Comparison of ENCODE assay signal across 17 cellular contexts in genomic region chr4:187157380-187157958, GRCh38.
"Had no signal": no experiment of that assay in that cellular context is flagged by ENCODE, and none has a peak within 500 bp of the region (broad histone marks: within the 10 kb centered on the region; RNA-seq: fewer than 3 reads in every experiment).

No MANE protein-coding gene starts in this region.

- H3K9ac ChIP-seq: KMS-11, SK-N-SH had no signal

- H3K9me3 ChIP-seq: SK-N-SH had no signal

- H3K9me2 ChIP-seq: SK-N-SH had no signal

- ATAC-seq: HepG2 had no signal

- H3K4me2 ChIP-seq: KMS-11, SK-N-SH had no signal

- DNase-seq: IMR-90, Kasumi-1, MM.1S, NCI-H1092 treated with DMSO at 0.1 percent for 48 hours, NCI-H1436, NCI-H187 treated with DMSO at 0.1 percent for 48 hours, NCI-H2081, NCI-H2107, NCI-H2227 treated with DMSO at 0.1 percent for 48 hours, NCI-H526 treated with DMSO at 0.1 percent for 48 hours, NCI-H748 treated with DMSO at 0.1 percent for 48 hours, SHP77, SK-N-SH, SW 1271 had no signal

- H3K27ac ChIP-seq: KMS-11, RWPE1 had no signal
